In the genomic region with DNA sequence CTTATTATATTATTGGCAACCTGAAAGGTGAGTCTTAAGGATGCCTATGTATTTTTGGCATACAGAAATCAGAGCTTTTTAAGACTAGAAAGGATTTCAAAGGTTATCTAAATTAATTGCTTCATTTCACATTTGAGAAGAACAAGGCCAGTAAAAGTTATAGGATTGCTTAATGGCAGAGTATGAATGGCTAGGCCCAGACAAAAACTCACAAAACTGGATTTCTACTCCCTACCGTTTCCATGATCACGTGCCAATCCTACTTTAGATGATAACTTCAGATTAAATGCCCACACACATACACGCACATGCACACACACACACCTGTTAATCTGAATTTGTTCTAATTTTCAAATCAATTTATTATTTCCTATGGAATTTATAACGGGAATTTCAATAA, we compare ENCODE assay signal across 1 cellular context.
A peak's percentile ranks its signal among the peaks of the same experiment; 100 is the strongest.
TF ChIP-seq lines count a peak whose summit lies in the region.

No MANE protein-coding gene starts in this region.

TF ChIP-seq in K562, 482 proteins besides CTCF, POLR2A, EP300 and RAD21:
- TF ChIP-seq POLR2B (IDR thresholded peaks at IDR 0.05; ENCODE audit: low read depth, partially characterized antibody): peak; percentile 20
- TF ChIP-seq LARP7 (IDR thresholded peaks at IDR 0.05): no peak
- TF ChIP-seq BHLHE40 (IDR thresholded peaks at IDR 0.05; ENCODE audit: low read length): peak; percentile 42; the same call in 1 of the 2 replicates
- TF ChIP-seq, protein P1, sequence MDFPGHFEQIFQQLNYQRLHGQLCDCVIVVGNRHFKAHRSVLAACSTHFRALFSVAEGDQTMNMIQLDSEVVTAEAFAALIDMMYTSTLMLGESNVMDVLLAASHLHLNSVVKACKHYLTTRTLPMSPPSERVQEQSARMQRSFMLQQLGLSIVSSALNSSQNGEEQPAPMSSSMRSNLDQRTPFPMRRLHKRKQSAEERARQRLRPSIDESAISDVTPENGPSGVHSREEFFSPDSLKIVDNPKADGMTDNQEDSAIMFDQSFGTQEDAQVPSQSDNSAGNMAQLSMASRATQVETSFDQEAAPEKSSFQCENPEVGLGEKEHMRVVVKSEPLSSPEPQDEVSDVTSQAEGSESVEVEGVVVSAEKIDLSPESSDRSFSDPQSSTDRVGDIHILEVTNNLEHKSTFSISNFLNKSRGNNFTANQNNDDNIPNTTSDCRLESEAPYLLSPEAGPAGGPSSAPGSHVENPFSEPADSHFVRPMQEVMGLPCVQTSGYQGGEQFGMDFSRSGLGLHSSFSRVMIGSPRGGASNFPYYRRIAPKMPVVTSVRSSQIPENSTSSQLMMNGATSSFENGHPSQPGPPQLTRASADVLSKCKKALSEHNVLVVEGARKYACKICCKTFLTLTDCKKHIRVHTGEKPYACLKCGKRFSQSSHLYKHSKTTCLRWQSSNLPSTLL (IDR thresholded peaks at IDR 0.05): no peak
